ENCODE assay signal across 37 cellular contexts in genomic region chr14:23259412-23259811, GRCh38. TPM values are rescaled to one million over a fixed set of nuclear protein-coding genes. Genes with fewer than 3 reads are reported as not detected.
"Had no signal": no experiment of that assay in that cellular context is flagged by ENCODE, and none has a peak within 500 bp of the region (broad histone marks: within the 10 kb centered on the region; RNA-seq: fewer than 3 reads in every experiment).

No MANE protein-coding gene starts in this region.

- DNase-seq: activated B cell treated with CpG ODN at 0.5 μM for 24 hours; activated CD4-positive, alpha-beta memory T cell treated with anti-CD3 and anti-CD28 coated beads for 36 hours; activated CD4-positive, alpha-beta T cell treated with anti-CD3 and anti-CD28 coated beads for 4 hours; activated CD4-positive, alpha-beta T cell treated with anti-CD3 and anti-CD28 coated beads, Interleukin-2, amount 10 ng/mL, durations not matched to agents 24 days and 14 days; activated CD4-positive, alpha-beta T cell treated with anti-CD3 and anti-CD28 coated beads, Interleukin-2, amount 50 U/mL, for 1 hour; activated CD4-positive, alpha-beta T cell treated with anti-CD3 and anti-CD28 coated beads, Interleukin-2, amount 50 U/mL, for 4 hours; activated CD4-positive, CD25-positive, alpha-beta regulatory T cell treated with anti-CD3 and anti-CD28 coated beads, Interleukin-2, amount 50 U/mL, for 72 hours; activated CD8-positive, alpha-beta memory T cell treated with anti-CD3 and anti-CD28 coated beads, Interleukin-2, amount 50 U/mL, for 4 hours; activated CD8-positive, alpha-beta T cell treated with anti-CD3 and anti-CD28 coated beads for 36 hours; activated effector memory CD4-positive, alpha-beta T cell treated with anti-CD3 and anti-CD28 coated beads, Interleukin-2, amount 50 U/mL, for 16 hours; activated gamma-delta T cell treated with Interleukin-2 at 50 U/mL for 16 hours; activated naive CD4-positive, alpha-beta T cell; activated naive CD4-positive, alpha-beta T cell treated with anti-CD3 and anti-CD28 coated beads for 36 hours; activated naive CD4-positive, alpha-beta T cell treated with anti-CD3 and anti-CD28 coated beads, Interleukin-2, amount 50 U/mL, for 16 hours; activated naive CD8-positive, alpha-beta T cell treated with anti-CD3 and anti-CD28 coated beads for 36 hours; activated T-cell treated with anti-CD3 and anti-CD28 coated beads for 4 hours; activated T-cell treated with anti-CD3 and anti-CD28 coated beads, Interleukin-2, amount 50 U/mL, for 1 hour; activated T-cell treated with anti-CD3 and anti-CD28 coated beads, Interleukin-2, amount 50 U/mL, for 4 hours; activated T-cell treated with anti-CD3 and anti-CD28 coated beads, Interleukin-2, amount 50 U/mL, for 72 hours; adrenal gland; amniotic stem cell; anterior cingulate cortex; caudate nucleus; cerebellar nuclear complex; T-helper 1 cell; T-helper 2 cell; T-helper 9 cell had no signal

- H3K36me3 ChIP-seq: adrenal gland, ascending aorta, cardiac muscle cell had no signal

- ATAC-seq: activated CD8-positive, alpha-beta T cell treated with anti-CD3 and anti-CD28 coated beads for 36 hours; activated naive CD4-positive, alpha-beta T cell treated with anti-CD3 and anti-CD28 coated beads, Interleukin-2, amount 50 U/mL, for 72 hours; activated T-cell treated with anti-CD3 and anti-CD28 coated beads, Interleukin-2, amount 50 U/mL, for 4 hours; activated T-cell treated with anti-CD3 and anti-CD28 coated beads, Interleukin-2, amount 50 U/mL, for 72 hours; activated T-helper 17 cell treated with anti-CD3 and anti-CD28 coated beads, Interleukin-2, amount 50 U/mL, for 72 hours had no signal

- H3K27me3 ChIP-seq: ascending aorta had no signal

- H3K4me1 ChIP-seq: adrenal gland, ascending aorta had no signal

- H3K27ac ChIP-seq: adrenal gland, ascending aorta, cardiac muscle cell, VCaP had no signal

- H3K4me3 ChIP-seq: adrenal gland, ascending aorta, cardiac muscle cell had no signal

- H3K9me3 ChIP-seq: adrenal gland, ascending aorta had no signal

- FAIRE-seq: bronchial epithelial cell, TTC549 had no signal

RNA-seq across cellular contexts. Expression of gene RNF212B, which starts 21.7 kb away (rescaled TPM):
- total RNA-seq: activated B cell treated with CpG ODN at 0.5 μM for 24 hours; activated CD4-positive, alpha-beta memory T cell treated with anti-CD3 and anti-CD28 coated beads for 36 hours; activated CD4-positive, alpha-beta T cell treated with anti-CD3 and anti-CD28 coated beads, Interleukin-2, amount 10 ng/mL, durations not matched to agents 24 days and 14 days; activated CD8-positive, alpha-beta memory T cell treated with anti-CD3 and anti-CD28 coated beads for 36 hours; activated CD8-positive, alpha-beta T cell treated with anti-CD3 and anti-CD28 coated beads for 36 hours; activated naive CD4-positive, alpha-beta T cell treated with anti-CD3 and anti-CD28 coated beads for 36 hours; activated naive CD4-positive, alpha-beta T cell treated with anti-CD3 and anti-CD28 coated beads, Interleukin-2, amount 50 U/mL, for 72 hours; activated naive CD8-positive, alpha-beta T cell treated with anti-CD3 and anti-CD28 coated beads for 36 hours; activated T-cell treated with anti-CD3 and anti-CD28 coated beads, Interleukin-2, amount 50 U/mL, for 4 hours; activated T-cell treated with anti-CD3 and anti-CD28 coated beads, Interleukin-2, amount 50 U/mL, for 72 hours; activated T-helper 1 cell treated with anti-CD3 and anti-CD28 coated beads, Interleukin-12 subunit alpha, Interleukin-12 subunit beta, Interleukin-2, Interleukin-4 antibody, amounts not matched to agents 30 ng/mL and 10 ng/mL and 1 ng/mL, durations not matched to agents 14 hours and 24 hours and 36 hours; activated T-helper 17 cell treated with anti-CD3 and anti-CD28 coated beads, Interleukin-2, amount 50 U/mL, for 72 hours; adrenal gland; ascending aorta; bronchial epithelial cell; cardiac muscle cell; chondrocyte had no signal
- polyA plus RNA-seq: adrenal gland, cardiac muscle cell had no signal
